In genomic region chr3:107753494-107753893, GRCh38 we compare ENCODE assay signal across 8 cellular contexts.
A peak's percentile ranks its signal among the peaks of the same experiment; 100 is the strongest.
DNase-seq lines count a peak whose midpoint lies in the region; ATAC-seq and TF ChIP-seq lines count a peak whose summit lies in the region.

No MANE protein-coding gene starts in this region.

- no peak overlapping the region for H3K9ac ChIP-seq in liver (ENCODE audit: low read depth in 1 of 2, low read length in 2 of 2)

- peaks cover 25% of the 10 kb centered on the region for H3K36me3 Mint-ChIP-seq in activated T-cell treated with anti-CD3 and anti-CD28 coated beads, Interleukin-2, amount 50 U/mL, for 4 hours (ENCODE audit: insufficient read depth)
- peaks cover 49% of the 10 kb centered on the region for H3K36me3 Mint-ChIP-seq in activated T-cell treated with anti-CD3 and anti-CD28 coated beads, Interleukin-2, amount 50 U/mL, for 24 hours (ENCODE audit: low read depth)

- 37% methylated on average over 2 of the region's 2 CpGs for WGBS in liver

- peak; percentile 76 to 85 for TF ChIP-seq RAD21 in liver (IDR thresholded peaks at IDR 0.05)

- no peaks in the 10 kb centered on the region for H3K9me3 ChIP-seq in liver (ENCODE audit: control insufficient read depth in 4 of 4, low read length in 3 of 4)

- no peak overlapping the region for H3K4me3 Mint-ChIP-seq in activated T-cell treated with anti-CD3 and anti-CD28 coated beads, Interleukin-2, amount 50 U/mL, for 4 hours
- H3K4me3 Mint-ChIP-seq in activated T-cell treated with anti-CD3 and anti-CD28 coated beads, Interleukin-2, amount 50 U/mL, for 24 hours, result no peak overlapping the region

- no peaks in the 10 kb centered on the region for H3K4me1 Mint-ChIP-seq in activated T-cell treated with anti-CD3 and anti-CD28 coated beads, Interleukin-2, amount 50 U/mL, for 4 hours (ENCODE audit: low read depth)
- H3K4me1 Mint-ChIP-seq in activated T-cell treated with anti-CD3 and anti-CD28 coated beads, Interleukin-2, amount 50 U/mL, for 24 hours (ENCODE audit: low read depth), result no peaks in the 10 kb centered on the region

- no peaks in the 10 kb centered on the region for H3K27me3 Mint-ChIP-seq in activated T-cell treated with anti-CD3 and anti-CD28 coated beads, Interleukin-2, amount 50 U/mL, for 4 hours (ENCODE audit: low read depth)
- no peaks in the 10 kb centered on the region for H3K27me3 Mint-ChIP-seq in activated T-cell treated with anti-CD3 and anti-CD28 coated beads, Interleukin-2, amount 50 U/mL, for 24 hours

- H3K27ac Mint-ChIP-seq in activated T-cell treated with anti-CD3 and anti-CD28 coated beads, Interleukin-2, amount 50 U/mL, for 24 hours, result no peak overlapping the region

- ATAC-seq in activated T-cell treated with anti-CD3 and anti-CD28 coated beads, Interleukin-2, amount 50 U/mL, for 4 hours, result peak; percentile 41 to 43
- ATAC-seq in HG03457 (IDR thresholded peaks at IDR 0.05; ENCODE audit: unreplicated experiment) (no peak), GM21381 (IDR thresholded peaks at IDR 0.05; ENCODE audit: unreplicated experiment) (no peak)

- no peaks in the 10 kb centered on the region for H3K4me1 ChIP-seq in liver (ENCODE audit: control insufficient read depth in 4 of 4, insufficient read depth in 4 of 4, low read length in 3 of 4)

- peaks cover 0 to 8% (median 2%) of the 10 kb centered on the region in 4 donors for H3K36me3 ChIP-seq in liver (ENCODE audit: control insufficient read depth in 4 of 4, insufficient read depth in 3 of 4, low read depth in 1 of 4, low read length in 3 of 4)

- H3K9me3 Mint-ChIP-seq in activated T-cell treated with anti-CD3 and anti-CD28 coated beads, Interleukin-2, amount 50 U/mL, for 4 hours, result no peaks in the 10 kb centered on the region
- no peaks in the 10 kb centered on the region for H3K9me3 Mint-ChIP-seq in activated T-cell treated with anti-CD3 and anti-CD28 coated beads, Interleukin-2, amount 50 U/mL, for 24 hours

- H3K27ac ChIP-seq in liver (ENCODE audit: low read depth in 1 of 2, low read length in 2 of 2), result no peak overlapping the region

- no peak overlapping the region for H3K4me3 ChIP-seq in liver (ENCODE audit: low read depth in 1 of 3, low read length in 3 of 3)

- DNase-seq in activated T-cell treated with anti-CD3 and anti-CD28 coated beads, Interleukin-2, amount 50 U/mL, for 4 hours, result no peak
- no peak for DNase-seq in activated T-cell treated with anti-CD3 and anti-CD28 coated beads, Interleukin-2, amount 50 U/mL, for 24 hours
- peak; percentile 39 for DNase-seq in HK-2 (ENCODE audit: unreplicated experiment)
- DNase-seq in OCI-M1 (lab: John Stamatoyannopoulos, UW), result peak; percentile 57
- peak; percentile 21 for DNase-seq in cerebellum (ENCODE audit: low spot score)

- H3K27me3 ChIP-seq in liver (ENCODE audit: control insufficient read depth in 4 of 4, insufficient read depth in 4 of 4, low read length in 3 of 4), result no peaks in the 10 kb centered on the region

- TF ChIP-seq CTCF in liver (IDR thresholded peaks at IDR 0.05; ENCODE audit: low read depth, low read length, missing input control), result peak; percentile 57

TF ChIP-seq in liver, 16 proteins besides CTCF, POLR2A, EP300 and RAD21:
- TF ChIP-seq FOXA2 (IDR thresholded peaks at IDR 0.05) (no peak), RXRA (IDR thresholded peaks at IDR 0.05) (peak in 1 of 2 donors; percentile 17), TAF1 (conservative IDR thresholded peaks at IDR 0.05) (no peak), NR2F2 (IDR thresholded peaks at IDR 0.05) (no peak)

Comparison
In these comparisons a context has a peak if more than half of its experiments do, and no peak if none do; other contexts are left out.
1. ATAC-seq: peak in activated T-cell treated with anti-CD3 and anti-CD28 coated beads, Interleukin-2, amount 50 U/mL, for 4 hours (2 of 2); none in HG03457 (single experiment) and GM21381 (single experiment).
2. DNase-seq: peak in HK-2 (single experiment), OCI-M1 (single experiment) and cerebellum (single experiment); none in activated T-cell treated with anti-CD3 and anti-CD28 coated beads, Interleukin-2, amount 50 U/mL, for 4 hours (single experiment) and activated T-cell treated with anti-CD3 and anti-CD28 coated beads, Interleukin-2, amount 50 U/mL, for 24 hours (single experiment).